Comparison of ENCODE assay signal across 8 cellular contexts in genomic region chr2:61538179-61538919, GRCh38. TPM values are rescaled to one million over a fixed set of nuclear protein-coding genes. Genes with fewer than 3 reads are reported as not detected.
DNase-seq lines count a peak whose midpoint lies in the region; ATAC-seq and TF ChIP-seq lines count a peak whose summit lies in the region.

TSS of gene XPO1 (minus strand) at chr2:61538356. CDS start at chr2:61533897, 4,459 bp downstream.

- H4K20me1 ChIP-seq in osteoblast (ENCODE audit: insufficient read depth, low read length), result peaks cover 33% of the 10 kb centered on the region

- H3K4me1 Mint-ChIP-seq in activated naive CD8-positive, alpha-beta T cell (ENCODE audit: low read depth), result peaks cover 36% of the 10 kb centered on the region

- H2AFZ ChIP-seq in osteoblast (ENCODE audit: low read length), result peak within 1 kb of the TSS; percentile 92

- H3K27me3 ChIP-seq in osteoblast (ENCODE audit: insufficient read depth, low read length) (no peaks in the 10 kb centered on the region), thoracic aorta (replicated peaks; ENCODE audit: insufficient read depth) (no peaks in the 10 kb centered on the region)

- peaks cover 2% of the 10 kb centered on the region for H3K36me3 Mint-ChIP-seq in activated naive CD8-positive, alpha-beta T cell

- peak; percentile 98 for DNase-seq in GM10248 (ENCODE audit: extremely low spot score)
- DNase-seq in NCI-H1105 (lab: John Stamatoyannopoulos, UW), result peak; percentile 100
- peak; percentile 100 for DNase-seq in SKM-1 treated with dmso at 0.1 percent for 144 hours (lab: John Stamatoyannopoulos, UW; ENCODE audit: unreplicated experiment)
- DNase-seq in glomerular visceral epithelial cell (ENCODE audit: extremely low spot score), result peak; percentile 98
- peak; percentile 99 for DNase-seq in osteoblast (ENCODE audit: insufficient read length, low spot score, missing footprints)
- peak; percentile 99 for DNase-seq in thoracic aorta (ENCODE audit: low spot score)

- H3K9me3 ChIP-seq in osteoblast (ENCODE audit: low read depth, low read length) (no peaks in the 10 kb centered on the region), thoracic aorta (no peaks in the 10 kb centered on the region)

- peak within 1 kb of the TSS; percentile 100 for H3K27ac Mint-ChIP-seq in activated naive CD8-positive, alpha-beta T cell

- no peaks in the 10 kb centered on the region for H3K9me3 Mint-ChIP-seq in activated naive CD8-positive, alpha-beta T cell (ENCODE audit: low read depth)

- H3K36me3 ChIP-seq in osteoblast (ENCODE audit: insufficient read depth, low read length) (no peaks in the 10 kb centered on the region), thoracic aorta (no peaks in the 10 kb centered on the region)

- H3K4me1 ChIP-seq in osteoblast (ENCODE audit: insufficient read depth, low read length) (peaks cover 20% of the 10 kb centered on the region), thoracic aorta (ENCODE audit: control insufficient read depth in 1 of 2, low read depth in 2 of 2) (peaks cover 18 to 31% of the 10 kb centered on the region in 2 donors)

- TF ChIP-seq CTCF in GM10248 (IDR thresholded peaks at IDR 0.05; ENCODE audit: control extremely low read depth, extremely low read depth, low read depth, missing control alignments), result peak; percentile 0
- no peak for TF ChIP-seq CTCF in osteoblast (IDR thresholded peaks at IDR 0.05; ENCODE audit: extremely low read depth, low read depth, low read length)
- no peak for TF ChIP-seq CTCF in thoracic aorta (IDR thresholded peaks at IDR 0.05)

- H3K79me2 ChIP-seq in osteoblast (ENCODE audit: insufficient read depth, low read length), result peaks cover 46% of the 10 kb centered on the region

- no peaks in the 10 kb centered on the region for H3K27me3 Mint-ChIP-seq in activated naive CD8-positive, alpha-beta T cell

- H3K4me3 Mint-ChIP-seq in activated naive CD8-positive, alpha-beta T cell, result peak within 1 kb of the TSS; percentile 99

- H3K4me3 ChIP-seq in osteoblast (ENCODE audit: insufficient read depth, low read length), result peak within 1 kb of the TSS; percentile 92
- H3K4me3 ChIP-seq in thoracic aorta, result peak within 1 kb of the TSS; percentile 81

- H3K4me2 ChIP-seq in osteoblast (ENCODE audit: insufficient read depth, low read length), result peak within 1 kb of the TSS; percentile 98

- H3K27ac ChIP-seq in osteoblast (ENCODE audit: low read depth, low read length) (peak within 1 kb of the TSS; percentile 97), thoracic aorta (peak within 1 kb of the TSS; percentile 91)

- ATAC-seq in HG02623 (IDR thresholded peaks at IDR 0.05; ENCODE audit: unreplicated experiment) (peak; percentile 76), thoracic aorta (ENCODE audit: insufficient number of reproducible peaks, low FRiP score, low read depth) (peak; percentile 88)

- POLR2A ChIA-PET in GM10248 (lab: Yijun Ruan, JAX), result interaction anchor here (0.6 to 1.3 kb wide), 5 partner anchors 22 to 793 kb away, joined by 3 to 10 read pairs (median 5); partner anchors contain the start of gene PAPOLG

- CTCF ChIA-PET in GM10248 (lab: Yijun Ruan, JAX), result interaction anchor here (1.3 to 1.5 kb wide), 3 partner anchors 10 to 117 kb away, joined by 3 to 4 read pairs (median 3); no protein-coding TSS in a partner anchor

RNA-seq across cellular contexts. Expression of gene XPO1, which starts in this region (rescaled TPM):
- total RNA-seq in osteoblast, result 160 and 174 TPM in 2 replicates
- total RNA-seq in thoracic aorta, result 100 to 1,000 TPM in 1 of 2 donors, 10 to 100 TPM in 1; 43.3 to 117 TPM

Comparison
In these comparisons a context has a peak if more than half of its experiments do, and no peak if none do; other contexts are left out.
1. Peak in every context shown above with its lines: DNase-seq, ATAC-seq, H3K4me3 ChIP-seq and H3K27ac ChIP-seq.